Comparison of ENCODE assay signal across 12 cellular contexts in the genomic region with DNA sequence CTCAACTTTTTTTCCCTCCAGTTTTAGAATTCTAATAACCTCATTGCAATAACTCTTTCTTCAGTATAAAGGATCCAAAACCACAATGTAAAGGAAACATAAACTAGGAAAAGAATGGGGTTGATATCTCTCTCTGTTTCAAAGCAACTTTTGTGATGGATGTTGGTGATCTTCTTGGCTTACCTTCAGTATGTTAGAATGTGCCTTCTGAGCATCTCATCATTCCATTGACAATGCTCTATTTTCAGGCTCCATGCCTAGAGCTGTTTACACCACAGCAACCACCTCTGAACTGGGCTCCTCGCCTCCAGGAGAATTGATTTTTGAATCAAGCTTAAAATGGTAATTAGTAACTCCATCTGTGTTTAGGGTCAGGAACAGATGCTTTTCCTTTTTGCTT.
A peak's percentile ranks its signal among the peaks of the same experiment; 100 is the strongest.
DNase-seq lines count a peak whose midpoint lies in the region; TF ChIP-seq lines count a peak whose summit lies in the region.
"Had no signal": no experiment of that assay in that cellular context is flagged by ENCODE, and none has a peak within 500 bp of the region (broad histone marks: within the 10 kb centered on the region; RNA-seq: fewer than 3 reads in every experiment).

No MANE protein-coding gene starts in this region.

- peak; percentile 36 for DNase-seq in NCI-H69 (lab: John Stamatoyannopoulos, UW)
- peak; percentile 22 for DNase-seq in inferior parietal cortex (ENCODE audit: extremely low spot score)
- peak; percentile 69 for DNase-seq in superior temporal gyrus (ENCODE audit: extremely low spot score)
- no peak for DNase-seq in activated CD4-positive, alpha-beta T cell treated with anti-CD3 and anti-CD28 coated beads, Interleukin-2, amount 50 U/mL, for 4 hours
- DNase-seq in epidermal melanocyte (ENCODE audit: insufficient read length, low spot score) = no peak
- DNase-seq in coronary artery (ENCODE audit: low spot score) = no peak
- DNase-seq: ACHN; C1 segment of cervical spinal cord; CD4-positive, alpha-beta T cell; GF-D8 had no signal

- H3K4me3 ChIP-seq in coronary artery = no peak overlapping the region
- H3K4me3 ChIP-seq: HAP-1 had no signal

- no peak for TF ChIP-seq CTCF in coronary artery (IDR thresholded peaks at IDR 0.05)

- H3K27ac ChIP-seq in cingulate gyrus (ENCODE audit: low read depth, low read length) (peak overlapping the region; percentile 49), coronary artery (no peak overlapping the region)

Comparison
In these comparisons a context has a peak if more than half of its experiments do, and no peak if none do; other contexts are left out.
1. DNase-seq: peak in NCI-H69 (single experiment), inferior parietal cortex (single experiment) and superior temporal gyrus (single experiment); none in activated CD4-positive, alpha-beta T cell treated with anti-CD3 and anti-CD28 coated beads, Interleukin-2, amount 50 U/mL, for 4 hours (0 of 2), epidermal melanocyte (single experiment) and coronary artery (single experiment).